ENCODE assay signal across 8 cellular contexts in the genomic region with DNA sequence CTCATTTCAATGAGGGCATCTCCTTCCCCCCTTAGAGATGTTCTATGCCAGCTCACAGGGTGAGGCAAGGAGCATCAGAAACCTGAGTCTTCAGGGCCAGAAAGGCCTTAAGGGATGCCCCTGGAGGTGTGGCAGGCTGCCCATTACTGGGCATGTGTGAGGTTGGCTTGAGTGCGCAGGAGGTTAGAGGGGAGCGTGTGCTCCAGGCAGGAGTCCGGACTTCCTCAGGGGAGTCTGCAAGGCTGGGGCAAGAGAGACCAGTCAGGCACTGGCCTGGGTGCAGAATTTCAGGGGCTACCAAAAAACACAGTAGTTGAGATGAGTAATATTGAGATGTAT.
A peak's percentile ranks its signal among the peaks of the same experiment; 100 is the strongest.
DNase-seq lines count a peak whose midpoint lies in the region; ATAC-seq and TF ChIP-seq lines count a peak whose summit lies in the region.

No MANE protein-coding gene starts in this region.

- no peak overlapping the region for H3K9ac ChIP-seq in rectal smooth muscle tissue (ENCODE audit: low read length)

- no peaks in the 10 kb centered on the region for H3K36me3 ChIP-seq in RWPE2 (ENCODE audit: low read depth)
- H3K36me3 ChIP-seq in rectal smooth muscle tissue (ENCODE audit: control insufficient read depth, insufficient read depth, low read length), result no peaks in the 10 kb centered on the region

- H3K4me3 ChIP-seq in RWPE2 (ENCODE audit: severe bottlenecking) (peak overlapping the region; percentile 47), fibroblast of mammary gland (ENCODE audit: control insufficient read depth, low read depth, low read length) (peak overlapping the region; percentile 81), rectal smooth muscle tissue (ENCODE audit: low read length) (peak overlapping the region; percentile 64)

- DNase-seq in GM03348 (ENCODE audit: low spot score) (peak; percentile 44), RWPE2 (ENCODE audit: low spot score) (no peak), fibroblast of mammary gland (ENCODE audit: low read depth) (no peak), NCI-H2029 (lab: John Stamatoyannopoulos, UW) (no peak), NCI-H510A (lab: John Stamatoyannopoulos, UW) (no peak), islet precursor cell (no peak)

- no peak for ATAC-seq in RWPE2 (ENCODE audit: low read depth)
- ATAC-seq in HG03469 (IDR thresholded peaks at IDR 0.05; ENCODE audit: unreplicated experiment), result no peak

- H3K9me3 ChIP-seq in RWPE2 (ENCODE audit: severe bottlenecking), result no peaks in the 10 kb centered on the region

- H3K4me1 ChIP-seq in RWPE2 (ENCODE audit: insufficient read depth, poor library complexity, severe bottlenecking) (peaks cover 20% of the 10 kb centered on the region), rectal smooth muscle tissue (ENCODE audit: control insufficient read depth, insufficient read depth, low read length) (peaks cover 22% of the 10 kb centered on the region)

- H3K27ac ChIP-seq in RWPE2 (ENCODE audit: poor library complexity, severe bottlenecking) (peak overlapping the region; percentile 70), rectal smooth muscle tissue (ENCODE audit: low read depth, low read length) (no peak overlapping the region)

- H3K27me3 ChIP-seq in RWPE2 (ENCODE audit: insufficient read depth, poor library complexity, severe bottlenecking) (no peaks in the 10 kb centered on the region), rectal smooth muscle tissue (ENCODE audit: control insufficient read depth, insufficient read depth, low read length) (no peaks in the 10 kb centered on the region)

- TF ChIP-seq CTCF in RWPE2 (IDR thresholded peaks at IDR 0.05; ENCODE audit: poor library complexity, severe bottlenecking), result no peak
- no peak for TF ChIP-seq CTCF in fibroblast of mammary gland (conservative IDR thresholded peaks at IDR 0.05; ENCODE audit: control insufficient read depth, insufficient read depth, low read depth, low read length)
